Comparison of ENCODE assay signal across 25 cellular contexts in the genomic region with DNA sequence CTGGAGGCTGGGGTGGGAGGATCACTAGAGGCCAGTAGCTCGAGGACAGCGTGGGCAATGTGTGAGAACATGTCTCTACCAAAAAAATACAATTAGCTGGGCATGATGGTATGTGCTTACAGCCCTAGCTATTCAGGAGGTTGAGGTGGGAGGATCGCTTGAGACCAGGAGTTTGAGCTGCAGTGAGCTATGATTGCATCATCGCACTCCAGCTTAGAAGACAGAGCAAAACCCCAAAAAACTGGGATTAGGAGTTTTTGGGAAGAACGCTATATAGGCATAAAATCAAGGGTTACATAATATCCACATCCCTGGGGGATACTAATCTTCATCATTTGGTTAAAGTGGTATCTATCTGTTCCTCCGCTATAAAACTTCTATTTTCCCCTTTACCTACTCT.
"Had no signal": no experiment of that assay in that cellular context is flagged by ENCODE, and none has a peak within 500 bp of the region (broad histone marks: within the 10 kb centered on the region; RNA-seq: fewer than 3 reads in every experiment).

No MANE protein-coding gene starts in this region.

- H3K4me2 ChIP-seq: SK-N-SH had no signal

- H3K9ac ChIP-seq: SK-N-SH had no signal

- H3K27ac ChIP-seq: RWPE1 had no signal

- DNase-seq: Karpas-422; KG1; MG63; NCI-H1092; NCI-H1105 treated with DMSO at 0.1 percent for 48 hours; NCI-H1417 treated with DMSO at 0.1 percent for 48 hours; NCI-H146; NCI-H1694 treated with DMSO at 0.1 percent for 48 hours; NCI-H1930; NCI-H2081; NCI-H2107; NCI-H2227 treated with DMSO at 0.1 percent for 48 hours; NCI-H446; NCI-H510A; NCI-H524 treated with DMSO at 0.1 percent for 48 hours; NCI-H69; NCI-H774; NK-92 treated with Interleukin-12 subunit alpha and Interleukin-12 subunit beta, amount 100 ng/mL, for 24 hours; PC-3; SHP77; SK-N-SH; SW 1271; T-cell had no signal

- ATAC-seq: Panc1, PC-3, T-cell had no signal

- H3K36me3 ChIP-seq: MG63 had no signal

- H3K9me3 ChIP-seq: SK-N-SH had no signal

- H3K4me3 ChIP-seq: MG63 had no signal
